In genomic region chr14:91308337-91308736, GRCh38 we compare ENCODE assay signal across 19 cellular contexts.
A peak's percentile ranks its signal among the peaks of the same experiment; 100 is the strongest.
DNase-seq lines count a peak whose midpoint lies in the region; ATAC-seq and TF ChIP-seq lines count a peak whose summit lies in the region.
"Had no signal": no experiment of that assay in that cellular context is flagged by ENCODE, and none has a peak within 500 bp of the region (broad histone marks: within the 10 kb centered on the region; RNA-seq: fewer than 3 reads in every experiment).

No MANE protein-coding gene starts in this region.

- H3K27me3 ChIP-seq in CD8-positive, alpha-beta memory T cell (ENCODE audit: insufficient read depth, low read length, poor library complexity, severe bottlenecking) = no peaks in the 10 kb centered on the region
- H3K27me3 ChIP-seq in naive thymus-derived CD4-positive, alpha-beta T cell (ENCODE audit: control insufficient read depth in 2 of 2, insufficient read depth in 2 of 2, low read length in 2 of 2) = no peaks in the 10 kb centered on the region
- H3K27me3 ChIP-seq in brain microvascular endothelial cell (replicated peaks) = no peaks in the 10 kb centered on the region
- H3K27me3 ChIP-seq: BE2C had no signal

- intact Hi-C loops in naive thymus-derived CD4-positive, alpha-beta T cell (cut with micrococcal nuclease) = no loop called here

- peaks cover 75% of the 10 kb centered on the region for H3K36me3 ChIP-seq in CD8-positive, alpha-beta memory T cell (ENCODE audit: insufficient read depth, low read length)
- H3K36me3 ChIP-seq in naive thymus-derived CD4-positive, alpha-beta T cell (ENCODE audit: control insufficient read depth in 2 of 3, insufficient read depth in 3 of 3, low read length in 3 of 3) = peaks cover 52 to 93% (median 66%) of the 10 kb centered on the region in 3 experiments
- no peaks in the 10 kb centered on the region for H3K36me3 ChIP-seq in brain microvascular endothelial cell (replicated peaks)
- H3K36me3 ChIP-seq: BE2C had no signal

- no peaks in the 10 kb centered on the region for H3K27me3 Mint-ChIP-seq in activated T-cell treated with anti-CD3 and anti-CD28 coated beads, Interleukin-2, amount 50 U/mL, for 72 hours (ENCODE audit: low read depth)
- H3K27me3 Mint-ChIP-seq in CD8-positive, alpha-beta memory T cell = peaks cover 0 to 2% of the 10 kb centered on the region in 2 donors
- H3K27me3 Mint-ChIP-seq in activated naive CD8-positive, alpha-beta T cell = no peaks in the 10 kb centered on the region
- H3K27me3 Mint-ChIP-seq in naive thymus-derived CD4-positive, alpha-beta T cell = no peaks in the 10 kb centered on the region

- H3K27ac Mint-ChIP-seq in activated T-cell treated with anti-CD3 and anti-CD28 coated beads, Interleukin-2, amount 50 U/mL, for 72 hours = peak overlapping the region; percentile 24
- peak overlapping the region; percentile 7 to 99 (median 71) for H3K27ac Mint-ChIP-seq in CD8-positive, alpha-beta memory T cell
- H3K27ac Mint-ChIP-seq in activated naive CD8-positive, alpha-beta T cell = peak overlapping the region; percentile 74
- H3K27ac Mint-ChIP-seq in naive thymus-derived CD4-positive, alpha-beta T cell = peak overlapping the region in 7 of 9 donors; percentile 8 to 95 (median 63)

- POLR2A ChIA-PET in CD8-positive, alpha-beta memory T cell (lab: Charles Lee) = no interaction called here
- POLR2A ChIA-PET in naive thymus-derived CD4-positive, alpha-beta T cell (lab: Charles Lee) = no interaction called here

- H3K4me3 Mint-ChIP-seq in activated T-cell treated with anti-CD3 and anti-CD28 coated beads, Interleukin-2, amount 50 U/mL, for 72 hours = no peak overlapping the region
- H3K4me3 Mint-ChIP-seq in CD8-positive, alpha-beta memory T cell = peak overlapping the region in 1 of 7 donors; percentile 23
- no peak overlapping the region for H3K4me3 Mint-ChIP-seq in activated naive CD8-positive, alpha-beta T cell
- H3K4me3 Mint-ChIP-seq in naive thymus-derived CD4-positive, alpha-beta T cell = no peak overlapping the region

- peaks cover 60% of the 10 kb centered on the region for H3K4me1 Mint-ChIP-seq in activated T-cell treated with anti-CD3 and anti-CD28 coated beads, Interleukin-2, amount 50 U/mL, for 72 hours (ENCODE audit: low read depth)
- peaks cover 32 to 50% (median 50%) of the 10 kb centered on the region in 3 donors for H3K4me1 Mint-ChIP-seq in CD8-positive, alpha-beta memory T cell
- peaks cover 33% of the 10 kb centered on the region for H3K4me1 Mint-ChIP-seq in activated naive CD8-positive, alpha-beta T cell (ENCODE audit: low read depth)
- H3K4me1 Mint-ChIP-seq in naive thymus-derived CD4-positive, alpha-beta T cell = peaks cover 26 to 67% (median 46%) of the 10 kb centered on the region in 7 donors

- no peak for DNase-seq in activated T-cell treated with anti-CD3 and anti-CD28 coated beads, Interleukin-2, amount 50 U/mL, for 72 hours
- no peak for DNase-seq in activated T-cell treated with anti-CD3 and anti-CD28 coated beads, Interleukin-2, amount 50 U/mL, for 1 hour
- DNase-seq in CD8-positive, alpha-beta memory T cell = no peak
- DNase-seq in naive thymus-derived CD4-positive, alpha-beta T cell = no peak
- DNase-seq in KG1 (lab: John Stamatoyannopoulos, UW) (no peak), brain microvascular endothelial cell (no peak)
- DNase-seq: ACHN; BE2C; GOT3; NCI-H1048; NCI-H146; NCI-H2081 treated with DMSO at 0.1 percent for 48 hours; NCI-H226; NCI-H69; NK-92 treated with Interleukin-12 subunit alpha and Interleukin-12 subunit beta, amount 100 ng/mL, for 24 hours had no signal

- H3K9me3 Mint-ChIP-seq in activated T-cell treated with anti-CD3 and anti-CD28 coated beads, Interleukin-2, amount 50 U/mL, for 72 hours = no peaks in the 10 kb centered on the region
- no peaks in the 10 kb centered on the region for H3K9me3 Mint-ChIP-seq in CD8-positive, alpha-beta memory T cell
- no peaks in the 10 kb centered on the region for H3K9me3 Mint-ChIP-seq in activated naive CD8-positive, alpha-beta T cell (ENCODE audit: low read depth)
- H3K9me3 Mint-ChIP-seq in naive thymus-derived CD4-positive, alpha-beta T cell = peaks cover 0 to 2% (median 0%) of the 10 kb centered on the region in 11 donors

- in situ Hi-C loops in brain microvascular endothelial cell (cut with HindIII; ENCODE audit: low pct_ligation_motif_present, low sequenced_read_pairs) = no loop called here

- H3K4me3 ChIP-seq in CD8-positive, alpha-beta memory T cell (ENCODE audit: low read length) = no peak overlapping the region
- no peak overlapping the region for H3K4me3 ChIP-seq in naive thymus-derived CD4-positive, alpha-beta T cell (ENCODE audit: low read length)
- no peak overlapping the region for H3K4me3 ChIP-seq in brain microvascular endothelial cell (ENCODE audit: low read depth, low read length)
- H3K4me3 ChIP-seq: K562 had no signal

- TF ChIP-seq CTCF in brain microvascular endothelial cell (IDR thresholded peaks at IDR 0.05; ENCODE audit: low read depth, low read length, missing control alignments) = no peak

- CTCF ChIA-PET in CD8-positive, alpha-beta memory T cell (lab: Charles Lee) = no interaction called here
- CTCF ChIA-PET in naive thymus-derived CD4-positive, alpha-beta T cell (lab: Charles Lee) = no interaction called here

- peaks cover 29% of the 10 kb centered on the region for H3K4me1 ChIP-seq in CD8-positive, alpha-beta memory T cell (ENCODE audit: insufficient read depth, low read length)
- peaks cover 21 to 22% of the 10 kb centered on the region in 2 donors for H3K4me1 ChIP-seq in naive thymus-derived CD4-positive, alpha-beta T cell (ENCODE audit: control insufficient read depth in 2 of 2, insufficient read depth in 2 of 2, low read length in 2 of 2)
- H3K4me1 ChIP-seq: BE2C had no signal

- H3K27ac ChIP-seq in CD8-positive, alpha-beta memory T cell (ENCODE audit: low read depth, low read length) = no peak overlapping the region
- no peak overlapping the region for H3K27ac ChIP-seq in naive thymus-derived CD4-positive, alpha-beta T cell (ENCODE audit: low read depth, low read length)
- H3K27ac ChIP-seq in brain microvascular endothelial cell = no peak overlapping the region
- H3K27ac ChIP-seq: HL-60 had no signal

- ATAC-seq in activated T-cell treated with anti-CD3 and anti-CD28 coated beads, Interleukin-2, amount 50 U/mL, for 72 hours (replicated peaks in 1 of 2) = no peak
- no peak for ATAC-seq in naive thymus-derived CD4-positive, alpha-beta T cell
- ATAC-seq in HG03432 (IDR thresholded peaks at IDR 0.05; ENCODE audit: unreplicated experiment) = no peak
- ATAC-seq: K562 had no signal

- H3K9me3 ChIP-seq in CD8-positive, alpha-beta memory T cell (ENCODE audit: low read length) = no peaks in the 10 kb centered on the region
- no peaks in the 10 kb centered on the region for H3K9me3 ChIP-seq in naive thymus-derived CD4-positive, alpha-beta T cell (ENCODE audit: control insufficient read depth in 2 of 3, low read length in 3 of 3)
- H3K9me3 ChIP-seq: BE2C had no signal

- peaks cover 13 to 41% of the 10 kb centered on the region in 2 donors for H3K36me3 Mint-ChIP-seq in activated T-cell treated with anti-CD3 and anti-CD28 coated beads, Interleukin-2, amount 50 U/mL, for 72 hours (ENCODE audit: insufficient read depth in 2 of 2)
- H3K36me3 Mint-ChIP-seq in CD8-positive, alpha-beta memory T cell = peaks cover 22 to 94% (median 33%) of the 10 kb centered on the region in 3 donors
- H3K36me3 Mint-ChIP-seq in activated naive CD8-positive, alpha-beta T cell = peaks cover 10% of the 10 kb centered on the region
- peaks cover 16 to 64% (median 44%) of the 10 kb centered on the region in 5 donors for H3K36me3 Mint-ChIP-seq in naive thymus-derived CD4-positive, alpha-beta T cell

Comparison
In these comparisons a context has a peak if more than half of its experiments do, and no peak if none do; other contexts are left out.
1. H3K27ac Mint-ChIP-seq: peak in every context shown above with its lines; median percentile 74 in activated naive CD8-positive, alpha-beta T cell; 71 in CD8-positive, alpha-beta memory T cell; 63 in naive thymus-derived CD4-positive, alpha-beta T cell; 24 in activated T-cell treated with anti-CD3 and anti-CD28 coated beads, Interleukin-2, amount 50 U/mL, for 72 hours.